Comparison of ENCODE assay signal across 1 cellular context in the genomic region with DNA sequence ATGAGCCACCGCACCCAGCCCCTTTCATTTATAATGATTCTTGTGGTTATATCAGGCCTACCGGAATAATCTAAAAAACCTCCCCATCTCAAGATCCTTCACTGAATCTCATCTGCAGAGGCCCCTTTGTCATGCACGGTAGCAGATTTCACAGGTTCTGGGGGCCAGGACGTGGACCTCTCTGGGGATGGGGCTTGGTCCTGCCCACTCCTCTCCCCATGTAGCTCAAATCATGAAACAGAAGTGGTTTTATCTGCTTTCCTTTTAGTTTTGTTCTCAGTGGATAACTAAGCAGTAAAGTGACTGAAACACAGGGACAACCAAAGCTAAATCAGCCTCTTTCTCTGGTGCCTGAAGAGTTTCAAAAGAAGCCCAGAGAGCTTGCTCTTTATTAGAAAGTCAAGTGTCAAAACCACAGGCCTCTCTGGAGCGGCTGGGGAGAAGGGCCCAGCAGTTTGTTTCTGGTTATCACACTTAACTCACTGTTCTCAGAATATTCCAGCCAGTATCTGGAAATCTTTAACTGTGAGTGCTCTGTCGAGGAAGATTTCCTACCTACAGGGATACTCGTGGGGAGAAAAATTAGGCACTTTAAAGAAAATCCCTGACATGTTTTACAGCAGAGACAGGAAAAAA.
A peak's percentile ranks its signal among the peaks of the same experiment; 100 is the strongest.
TF ChIP-seq lines count a peak whose summit lies in the region.

No MANE protein-coding gene starts in this region.

TF ChIP-seq in K562, 482 proteins besides CTCF, POLR2A, EP300 and RAD21 (continued from another document):
- TF ChIP-seq FOXM1 (IDR thresholded peaks at IDR 0.05; ENCODE audit: low read depth), result 0 out of 2 replicates have a peak, but pooled peaks have one; percentile 34
- no peak for TF ChIP-seq FOXM1 (CRISPR knock-in tag; IDR thresholded peaks at IDR 0.05; ENCODE audit: low read depth)
- TF ChIP-seq NFRKB (IDR thresholded peaks at IDR 0.05; ENCODE audit: low read depth), result peak; percentile 67; the same call in 1 of the 2 replicates
- TF ChIP-seq ZNF589 (CRISPR knock-in tag; IDR thresholded peaks at IDR 0.05; ENCODE audit: low read depth), result 0 out of 2 replicates have a peak, but pooled peaks have one; percentile 12
- TF ChIP-seq TCFL5 (CRISPR knock-in tag; conservative IDR thresholded peaks at IDR 0.05), result no peak
- TF ChIP-seq NR2C2 (CRISPR knock-in tag; IDR thresholded peaks at IDR 0.05), result no peak
- peak; percentile 31; the same call in 1 of the 2 replicates for TF ChIP-seq NR2C2 (tag; IDR thresholded peaks at IDR 0.05)
- peak; percentile 69 for TF ChIP-seq NCOR1 (IDR thresholded peaks at IDR 0.05)
- TF ChIP-seq, protein P1, sequence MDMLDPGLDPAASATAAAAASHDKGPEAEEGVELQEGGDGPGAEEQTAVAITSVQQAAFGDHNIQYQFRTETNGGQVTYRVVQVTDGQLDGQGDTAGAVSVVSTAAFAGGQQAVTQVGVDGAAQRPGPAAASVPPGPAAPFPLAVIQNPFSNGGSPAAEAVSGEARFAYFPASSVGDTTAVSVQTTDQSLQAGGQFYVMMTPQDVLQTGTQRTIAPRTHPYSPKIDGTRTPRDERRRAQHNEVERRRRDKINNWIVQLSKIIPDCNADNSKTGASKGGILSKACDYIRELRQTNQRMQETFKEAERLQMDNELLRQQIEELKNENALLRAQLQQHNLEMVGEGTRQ (CRISPR knock-in tag; IDR thresholded peaks at IDR 0.05), result no peak
- 0 out of 2 replicates have a peak, but pooled peaks have one; percentile 17 for TF ChIP-seq KLF13 (tag; IDR thresholded peaks at IDR 0.05; ENCODE audit: borderline replicate concordance, low read depth)
- peak; percentile 32; the same call in 1 of the 2 replicates for TF ChIP-seq POLR2AphosphoS5 (IDR thresholded peaks at IDR 0.05; ENCODE audit: control insufficient read depth, insufficient read depth, low read depth, low read length)
- peak; percentile 89 for TF ChIP-seq ARID1B (IDR thresholded peaks at IDR 0.05)
- TF ChIP-seq SOX6 (IDR thresholded peaks at IDR 0.05), result peak; percentile 74
- no peak for TF ChIP-seq CBFB (CRISPR knock-in tag; IDR thresholded peaks at IDR 0.05)
- peak; percentile 21; the same call in 1 of the 2 replicates for TF ChIP-seq GATAD2A (IDR thresholded peaks at IDR 0.05)
- TF ChIP-seq, protein P2, sequence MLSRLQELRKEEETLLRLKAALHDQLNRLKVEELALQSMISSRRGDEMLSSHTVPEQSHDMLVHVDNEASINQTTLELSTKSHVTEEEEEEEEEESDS (CRISPR knock-in tag; IDR thresholded peaks at IDR 0.05), result no peak
- TF ChIP-seq ZNF324 (CRISPR knock-in tag; IDR thresholded peaks at IDR 0.05), result no peak
- TF ChIP-seq, protein P3, sequence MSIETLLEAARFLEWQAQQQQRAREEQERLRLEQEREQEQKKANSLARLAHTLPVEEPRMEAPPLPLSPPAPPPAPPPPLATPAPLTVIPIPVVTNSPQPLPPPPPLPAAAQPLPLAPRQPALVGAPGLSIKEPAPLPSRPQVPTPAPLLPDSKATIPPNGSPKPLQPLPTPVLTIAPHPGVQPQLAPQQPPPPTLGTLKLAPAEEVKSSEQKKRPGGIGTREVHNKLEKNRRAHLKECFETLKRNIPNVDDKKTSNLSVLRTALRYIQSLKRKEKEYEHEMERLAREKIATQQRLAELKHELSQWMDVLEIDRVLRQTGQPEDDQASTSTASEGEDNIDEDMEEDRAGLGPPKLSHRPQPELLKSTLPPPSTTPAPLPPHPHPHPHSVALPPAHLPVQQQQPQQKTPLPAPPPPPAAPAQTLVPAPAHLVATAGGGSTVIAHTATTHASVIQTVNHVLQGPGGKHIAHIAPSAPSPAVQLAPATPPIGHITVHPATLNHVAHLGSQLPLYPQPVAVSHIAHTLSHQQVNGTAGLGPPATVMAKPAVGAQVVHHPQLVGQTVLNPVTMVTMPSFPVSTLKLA (conservative IDR thresholded peaks at IDR 0.05), result 0 out of 4 replicates have a peak, but pooled peaks of 1 of the 2 experiments have one; percentile 44
- no peak for TF ChIP-seq CBX8 (IDR thresholded peaks at IDR 0.05; ENCODE audit: borderline replicate concordance, extremely low read depth, low read depth, low read length, poor library complexity, severe bottlenecking)
- TF ChIP-seq SMAD4 (CRISPR knock-in tag; conservative IDR thresholded peaks at IDR 0.05), result peak; percentile 38
- peak; percentile 63 for TF ChIP-seq ZFX (CRISPR knock-in tag; IDR thresholded peaks at IDR 0.05)
- TF ChIP-seq MTA2 (IDR thresholded peaks at IDR 0.05; ENCODE audit: low read depth), result peak; percentile 50; the same call in 1 of the 2 replicates
- peak in 1 of 2 experiments; percentile 18; a peak in 1 of 4 replicates for TF ChIP-seq ETV6 (IDR thresholded peaks at IDR 0.05; ENCODE audit: borderline replicate concordance in 1 of 2, low read depth in 2 of 2, low read length in 1 of 2)
- no peak for TF ChIP-seq ETV6 (CRISPR knock-in tag; IDR thresholded peaks at IDR 0.05; ENCODE audit: borderline replicate concordance)
- TF ChIP-seq JUND (IDR thresholded peaks at IDR 0.05; ENCODE audit: borderline replicate concordance, low read depth, low read length), result peak; percentile 63; the same call in 1 of the 2 replicates
- peak; percentile 34; the same call in 1 of the 3 replicates for TF ChIP-seq JUND (tag; IDR thresholded peaks at IDR 0.05; ENCODE audit: borderline replicate concordance, low read depth, low read length)
- TF ChIP-seq NR4A1 (CRISPR knock-in tag; IDR thresholded peaks at IDR 0.05), result no peak
- TF ChIP-seq NR4A1 (tag; IDR thresholded peaks at IDR 0.05), result 0 out of 2 replicates have a peak, but pooled peaks have one; percentile 71
- peak; percentile 82 for TF ChIP-seq CBFA2T3 (IDR thresholded peaks at IDR 0.05)
- TF ChIP-seq CXXC5 (CRISPR knock-in tag; IDR thresholded peaks at IDR 0.05), result peak; percentile 53
- TF ChIP-seq SMARCA4 (IDR thresholded peaks at IDR 0.05), result peak; percentile 83
- peak in 1 of 2 experiments; percentile 36 for TF ChIP-seq NCOA2 (IDR thresholded peaks at IDR 0.05; ENCODE audit: partially characterized antibody in 2 of 2)
- TF ChIP-seq PTRF (tag; IDR thresholded peaks at IDR 0.05), result 0 out of 2 replicates have a peak, but pooled peaks have one; percentile 19
- TF ChIP-seq, protein P4, sequence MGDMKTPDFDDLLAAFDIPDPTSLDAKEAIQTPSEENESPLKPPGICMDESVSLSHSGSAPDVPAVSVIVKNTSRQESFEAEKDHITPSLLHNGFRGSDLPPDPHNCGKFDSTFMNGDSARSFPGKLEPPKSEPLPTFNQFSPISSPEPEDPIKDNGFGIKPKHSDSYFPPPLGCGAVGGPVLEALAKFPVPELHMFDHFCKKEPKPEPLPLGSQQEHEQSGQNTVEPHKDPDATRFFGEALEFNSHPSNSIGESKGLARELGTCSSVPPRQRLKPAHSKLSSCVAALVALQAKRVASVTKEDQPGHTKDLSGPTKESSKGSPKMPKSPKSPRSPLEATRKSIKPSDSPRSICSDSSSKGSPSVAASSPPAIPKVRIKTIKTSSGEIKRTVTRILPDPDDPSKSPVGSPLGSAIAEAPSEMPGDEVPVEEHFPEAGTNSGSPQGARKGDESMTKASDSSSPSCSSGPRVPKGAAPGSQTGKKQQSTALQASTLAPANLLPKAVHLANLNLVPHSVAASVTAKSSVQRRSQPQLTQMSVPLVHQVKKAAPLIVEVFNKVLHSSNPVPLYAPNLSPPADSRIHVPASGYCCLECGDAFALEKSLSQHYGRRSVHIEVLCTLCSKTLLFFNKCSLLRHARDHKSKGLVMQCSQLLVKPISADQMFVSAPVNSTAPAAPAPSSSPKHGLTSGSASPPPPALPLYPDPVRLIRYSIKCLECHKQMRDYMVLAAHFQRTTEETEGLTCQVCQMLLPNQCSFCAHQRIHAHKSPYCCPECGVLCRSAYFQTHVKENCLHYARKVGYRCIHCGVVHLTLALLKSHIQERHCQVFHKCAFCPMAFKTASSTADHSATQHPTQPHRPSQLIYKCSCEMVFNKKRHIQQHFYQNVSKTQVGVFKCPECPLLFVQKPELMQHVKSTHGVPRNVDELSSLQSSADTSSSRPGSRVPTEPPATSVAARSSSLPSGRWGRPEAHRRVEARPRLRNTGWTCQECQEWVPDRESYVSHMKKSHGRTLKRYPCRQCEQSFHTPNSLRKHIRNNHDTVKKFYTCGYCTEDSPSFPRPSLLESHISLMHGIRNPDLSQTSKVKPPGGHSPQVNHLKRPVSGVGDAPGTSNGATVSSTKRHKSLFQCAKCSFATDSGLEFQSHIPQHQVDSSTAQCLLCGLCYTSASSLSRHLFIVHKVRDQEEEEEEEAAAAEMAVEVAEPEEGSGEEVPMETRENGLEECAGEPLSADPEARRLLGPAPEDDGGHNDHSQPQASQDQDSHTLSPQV (IDR thresholded peaks at IDR 0.05), result peak; percentile 93
- TF ChIP-seq KLF16 (IDR thresholded peaks at IDR 0.05), result 0 out of 2 replicates have a peak, but pooled peaks have one; percentile 25
- TF ChIP-seq CBFA2T2 (conservative IDR thresholded peaks at IDR 0.05), result peak; percentile 64; the same call in 1 of the 2 replicates
- TF ChIP-seq GABPB2 (CRISPR knock-in tag; conservative IDR thresholded peaks at IDR 0.05), result no peak
- TF ChIP-seq GATA2 (CRISPR knock-in tag; IDR thresholded peaks at IDR 0.05), result peak; percentile 67
- TF ChIP-seq NCOA1 (IDR thresholded peaks at IDR 0.05; ENCODE audit: low read depth), result peak; percentile 72; the same call in 1 of the 2 replicates
- no peak for TF ChIP-seq SP2 (IDR thresholded peaks at IDR 0.05; ENCODE audit: extremely low read depth, low read depth, low read length, poor library complexity, severe bottlenecking)
- peak; percentile 20; the same call in 1 of the 2 replicates for TF ChIP-seq EP400 (IDR thresholded peaks at IDR 0.05)
- TF ChIP-seq STAT5A (IDR thresholded peaks at IDR 0.05; ENCODE audit: borderline replicate concordance, low read length), result peak; percentile 85
- peak; percentile 72; the same call in 1 of the 2 replicates for TF ChIP-seq L3MBTL2 (IDR thresholded peaks at IDR 0.05)
- TF ChIP-seq MEIS2 (IDR thresholded peaks at IDR 0.05; ENCODE audit: partially characterized antibody), result peak; percentile 32
- 0 out of 2 replicates have a peak, but pooled peaks have one; percentile 10 for TF ChIP-seq CTBP1 (IDR thresholded peaks at IDR 0.05; ENCODE audit: borderline replicate concordance)
- peak; percentile 44; the same call in 1 of the 2 replicates for TF ChIP-seq MYC (IDR thresholded peaks at IDR 0.05; ENCODE audit: low read depth, low read length)
- no peak for TF ChIP-seq MYC (CRISPR knock-in tag; IDR thresholded peaks at IDR 0.05; ENCODE audit: borderline replicate concordance, low read depth)
- no peak for TF ChIP-seq ZNF583 (CRISPR knock-in tag; IDR thresholded peaks at IDR 0.05)
- TF ChIP-seq MAFF (IDR thresholded peaks at IDR 0.05; ENCODE audit: low read length), result no peak
- TF ChIP-seq, protein P5, sequence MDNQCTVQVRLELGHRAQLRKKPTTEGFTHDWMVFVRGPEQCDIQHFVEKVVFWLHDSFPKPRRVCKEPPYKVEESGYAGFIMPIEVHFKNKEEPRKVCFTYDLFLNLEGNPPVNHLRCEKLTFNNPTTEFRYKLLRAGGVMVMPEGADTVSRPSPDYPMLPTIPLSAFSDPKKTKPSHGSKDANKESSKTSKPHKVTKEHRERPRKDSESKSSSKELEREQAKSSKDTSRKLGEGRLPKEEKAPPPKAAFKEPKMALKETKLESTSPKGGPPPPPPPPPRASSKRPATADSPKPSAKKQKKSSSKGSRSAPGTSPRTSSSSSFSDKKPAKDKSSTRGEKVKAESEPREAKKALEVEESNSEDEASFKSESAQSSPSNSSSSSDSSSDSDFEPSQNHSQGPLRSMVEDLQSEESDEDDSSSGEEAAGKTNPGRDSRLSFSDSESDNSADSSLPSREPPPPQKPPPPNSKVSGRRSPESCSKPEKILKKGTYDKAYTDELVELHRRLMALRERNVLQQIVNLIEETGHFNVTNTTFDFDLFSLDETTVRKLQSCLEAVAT (IDR thresholded peaks at IDR 0.05), result peak in 1 of 2 experiments; percentile 38; a peak in 1 of 4 replicates
- TF ChIP-seq PCBP1 (IDR thresholded peaks at IDR 0.05; ENCODE audit: low read depth, low read length, poor library complexity, severe bottlenecking), result no peak
- TF ChIP-seq, protein P6, sequence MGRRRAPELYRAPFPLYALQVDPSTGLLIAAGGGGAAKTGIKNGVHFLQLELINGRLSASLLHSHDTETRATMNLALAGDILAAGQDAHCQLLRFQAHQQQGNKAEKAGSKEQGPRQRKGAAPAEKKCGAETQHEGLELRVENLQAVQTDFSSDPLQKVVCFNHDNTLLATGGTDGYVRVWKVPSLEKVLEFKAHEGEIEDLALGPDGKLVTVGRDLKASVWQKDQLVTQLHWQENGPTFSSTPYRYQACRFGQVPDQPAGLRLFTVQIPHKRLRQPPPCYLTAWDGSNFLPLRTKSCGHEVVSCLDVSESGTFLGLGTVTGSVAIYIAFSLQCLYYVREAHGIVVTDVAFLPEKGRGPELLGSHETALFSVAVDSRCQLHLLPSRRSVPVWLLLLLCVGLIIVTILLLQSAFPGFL (CRISPR knock-in tag; IDR thresholded peaks at IDR 0.05), result no peak
- peak; percentile 43 for TF ChIP-seq KDM5B (IDR thresholded peaks at IDR 0.05; ENCODE audit: insufficient replicate concordance, low read depth, low read length)
